In the genomic region with DNA sequence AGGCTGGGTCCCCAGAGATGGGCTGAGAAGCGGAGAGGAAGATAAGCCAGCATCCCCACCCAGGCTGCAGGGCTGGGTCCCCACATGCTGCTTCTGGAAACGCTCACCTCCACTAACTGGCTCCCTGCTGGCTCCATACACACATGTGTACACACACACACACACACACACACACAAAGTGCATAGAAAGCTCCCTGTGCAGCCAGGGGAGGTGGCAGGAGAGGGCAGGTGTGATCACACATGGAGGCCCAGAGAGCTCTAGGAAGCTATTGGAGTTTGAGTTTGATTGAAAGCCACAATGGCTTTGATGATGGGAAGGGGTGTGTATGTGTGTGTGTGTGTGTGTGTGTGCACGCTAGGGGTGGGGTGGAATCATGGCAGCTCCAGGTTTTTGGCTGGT, we compare ENCODE assay signal across 32 cellular contexts. TPM values are rescaled to one million over a fixed set of nuclear protein-coding genes. Genes with fewer than 3 reads are reported as not detected.
"Had no signal": no experiment of that assay in that cellular context is flagged by ENCODE, and none has a peak within 500 bp of the region (broad histone marks: within the 10 kb centered on the region; RNA-seq: fewer than 3 reads in every experiment).

No MANE protein-coding gene starts in this region.

- H3K9me3 Mint-ChIP-seq: activated B cell treated with CpG ODN at 0.5 μM for 24 hours; activated CD4-positive, alpha-beta memory T cell treated with anti-CD3 and anti-CD28 coated beads for 36 hours; activated CD4-positive, alpha-beta T cell treated with anti-CD3 and anti-CD28 coated beads, Interleukin-2, amount 10 ng/mL, durations not matched to agents 24 days and 14 days; activated CD8-positive, alpha-beta T cell treated with anti-CD3 and anti-CD28 coated beads for 36 hours; activated naive CD4-positive, alpha-beta T cell treated with anti-CD3 and anti-CD28 coated beads, Interleukin-2, amount 10 ng/mL, durations not matched to agents 7 days and 5 days; activated naive CD4-positive, alpha-beta T cell treated with anti-CD3 and anti-CD28 coated beads, Interleukin-2, amount 50 U/mL, for 24 hours; activated naive CD8-positive, alpha-beta T cell treated with anti-CD3 and anti-CD28 coated beads, Interleukin-2, amount 10 ng/mL, durations not matched to agents 7 days and 5 days; activated naive CD8-positive, alpha-beta T cell treated with anti-CD3 and anti-CD28 coated beads, Interleukin-2, amount 50 U/mL, for 24 hours; activated T-cell treated with anti-CD3 and anti-CD28 coated beads, Interleukin-2, amount 50 U/mL, for 24 hours; activated T-helper 2 cell treated with anti-CD3 and anti-CD28 coated beads, Interferon-gamma antibody, Interleukin-2, Interleukin-4, amounts not matched to agents 10 μg/mL and 5 μg/mL and 100 μg/mL, durations not matched to agents 14 hours and 24 hours and 36 hours; T-helper 1 cell treated with Interleukin-12 subunit alpha and Interleukin-12 subunit beta and Interleukin-4 antibody, amounts not matched to agents 30 μg/mL and 1 μg/mL, for 36 hours; T-helper 2 cell treated with Interferon-gamma antibody and Interleukin-4, amounts not matched to agents 5 μg/mL and 100 μg/mL, for 36 hours had no signal

- H3K27me3 ChIP-seq: ascending aorta, cardiac muscle cell had no signal

- DNase-seq: activated B cell treated with CpG ODN at 0.5 μM for 24 hours; activated CD4-positive, alpha-beta memory T cell treated with anti-CD3 and anti-CD28 coated beads for 36 hours; activated CD4-positive, alpha-beta T cell treated with anti-CD3 and anti-CD28 coated beads for 4 hours; activated CD4-positive, alpha-beta T cell treated with anti-CD3 and anti-CD28 coated beads, Interleukin-2, amount 10 ng/mL, durations not matched to agents 24 days and 14 days; activated CD4-positive, alpha-beta T cell treated with anti-CD3 and anti-CD28 coated beads, Interleukin-2, amount 50 U/mL, for 1 hour; activated CD4-positive, alpha-beta T cell treated with anti-CD3 and anti-CD28 coated beads, Interleukin-2, amount 50 U/mL, for 4 hours; activated CD4-positive, CD25-positive, alpha-beta regulatory T cell treated with anti-CD3 and anti-CD28 coated beads, Interleukin-2, amount 50 U/mL, for 72 hours; activated CD8-positive, alpha-beta memory T cell treated with anti-CD3 and anti-CD28 coated beads, Interleukin-2, amount 50 U/mL, for 4 hours; activated CD8-positive, alpha-beta T cell treated with anti-CD3 and anti-CD28 coated beads for 36 hours; activated effector memory CD4-positive, alpha-beta T cell treated with Interleukin-2 at 50 U/mL for 16 hours; activated gamma-delta T cell; activated naive CD4-positive, alpha-beta T cell treated with anti-CD3 and anti-CD28 coated beads, Interleukin-2, amount 10 ng/mL, durations not matched to agents 7 days and 5 days; activated naive CD4-positive, alpha-beta T cell treated with Interleukin-2 at 50 U/mL for 16 hours; activated naive CD8-positive, alpha-beta T cell treated with anti-CD3 and anti-CD28 coated beads, Interleukin-2, amount 10 ng/mL, durations not matched to agents 7 days and 5 days; activated naive CD8-positive, alpha-beta T cell treated with anti-CD3 and anti-CD28 coated beads, Interleukin-2, amount 50 U/mL, for 24 hours; activated T-cell treated with anti-CD3 and anti-CD28 coated beads, Interleukin-2, amount 50 U/mL, for 24 hours; activated T-cell treated with anti-CD3 and anti-CD28 coated beads, Interleukin-2, amount 50 U/mL, for 48 hours; amygdala; anterior cingulate cortex; central memory CD4-positive, alpha-beta T cell; T-helper 2 cell; T-helper 9 cell had no signal

- H3K36me3 ChIP-seq: ascending aorta, cardiac muscle cell had no signal

- H3K36me3 Mint-ChIP-seq: activated CD4-positive, alpha-beta memory T cell treated with anti-CD3 and anti-CD28 coated beads for 36 hours; activated naive CD4-positive, alpha-beta T cell treated with anti-CD3 and anti-CD28 coated beads, Interleukin-2, amount 10 ng/mL, durations not matched to agents 7 days and 5 days; activated naive CD4-positive, alpha-beta T cell treated with anti-CD3 and anti-CD28 coated beads, Interleukin-2, amount 50 U/mL, for 24 hours; activated naive CD8-positive, alpha-beta T cell; activated naive CD8-positive, alpha-beta T cell treated with anti-CD3 and anti-CD28 coated beads, Interleukin-2, amount 10 ng/mL, durations not matched to agents 7 days and 5 days; brain had no signal

- H3K4me3 Mint-ChIP-seq: activated B cell treated with CpG ODN at 0.5 μM for 24 hours; activated CD4-positive, alpha-beta memory T cell treated with anti-CD3 and anti-CD28 coated beads for 36 hours; activated CD4-positive, alpha-beta T cell treated with anti-CD3 and anti-CD28 coated beads, Interleukin-2, amount 10 ng/mL, durations not matched to agents 24 days and 14 days; activated CD8-positive, alpha-beta T cell treated with anti-CD3 and anti-CD28 coated beads for 36 hours; activated naive CD4-positive, alpha-beta T cell treated with anti-CD3 and anti-CD28 coated beads, Interleukin-2, amount 10 ng/mL, durations not matched to agents 7 days and 5 days; activated naive CD4-positive, alpha-beta T cell treated with anti-CD3 and anti-CD28 coated beads, Interleukin-2, amount 50 U/mL, for 24 hours; activated naive CD8-positive, alpha-beta T cell; activated naive CD8-positive, alpha-beta T cell treated with anti-CD3 and anti-CD28 coated beads, Interleukin-2, amount 10 ng/mL, durations not matched to agents 7 days and 5 days; activated naive CD8-positive, alpha-beta T cell treated with anti-CD3 and anti-CD28 coated beads, Interleukin-2, amount 50 U/mL, for 24 hours; activated T-cell treated with anti-CD3 and anti-CD28 coated beads, Interleukin-2, amount 50 U/mL, for 24 hours; brain; T-helper 1 cell treated with Interleukin-12 subunit alpha and Interleukin-12 subunit beta and Interleukin-4 antibody, amounts not matched to agents 30 μg/mL and 1 μg/mL, for 36 hours; T-helper 2 cell treated with Interferon-gamma antibody and Interleukin-4, amounts not matched to agents 5 μg/mL and 100 μg/mL, for 36 hours had no signal

- H3K27ac ChIP-seq: ascending aorta, cardiac muscle cell, VCaP had no signal

- H3K9me3 ChIP-seq: ascending aorta had no signal

- H3K4me1 ChIP-seq: ascending aorta had no signal

- H3K27ac Mint-ChIP-seq: activated B cell treated with CpG ODN at 0.5 μM for 24 hours; activated CD4-positive, alpha-beta memory T cell treated with anti-CD3 and anti-CD28 coated beads for 36 hours; activated CD4-positive, alpha-beta T cell treated with anti-CD3 and anti-CD28 coated beads, Interleukin-2, amount 10 ng/mL, durations not matched to agents 24 days and 14 days; activated CD8-positive, alpha-beta T cell treated with anti-CD3 and anti-CD28 coated beads for 36 hours; activated naive CD4-positive, alpha-beta T cell treated with anti-CD3 and anti-CD28 coated beads, Interleukin-2, amount 10 ng/mL, durations not matched to agents 7 days and 5 days; activated naive CD4-positive, alpha-beta T cell treated with anti-CD3 and anti-CD28 coated beads, Interleukin-2, amount 50 U/mL, for 24 hours; activated naive CD8-positive, alpha-beta T cell; activated naive CD8-positive, alpha-beta T cell treated with anti-CD3 and anti-CD28 coated beads, Interleukin-2, amount 10 ng/mL, durations not matched to agents 7 days and 5 days; activated naive CD8-positive, alpha-beta T cell treated with anti-CD3 and anti-CD28 coated beads, Interleukin-2, amount 50 U/mL, for 24 hours; activated T-cell treated with anti-CD3 and anti-CD28 coated beads, Interleukin-2, amount 50 U/mL, for 24 hours; activated T-helper 2 cell treated with anti-CD3 and anti-CD28 coated beads, Interferon-gamma antibody, Interleukin-2, Interleukin-4, amounts not matched to agents 10 μg/mL and 5 μg/mL and 100 μg/mL, durations not matched to agents 14 hours and 24 hours and 36 hours; brain; T-helper 1 cell treated with Interleukin-12 subunit alpha and Interleukin-12 subunit beta and Interleukin-4 antibody, amounts not matched to agents 30 μg/mL and 1 μg/mL, for 36 hours; T-helper 2 cell treated with Interferon-gamma antibody and Interleukin-4, amounts not matched to agents 5 μg/mL and 100 μg/mL, for 36 hours had no signal

- H3K4me1 Mint-ChIP-seq: activated B cell treated with CpG ODN at 0.5 μM for 24 hours; activated CD4-positive, alpha-beta T cell treated with anti-CD3 and anti-CD28 coated beads, Interleukin-2, amount 10 ng/mL, durations not matched to agents 24 days and 14 days; activated naive CD4-positive, alpha-beta T cell treated with anti-CD3 and anti-CD28 coated beads, Interleukin-2, amount 10 ng/mL, durations not matched to agents 7 days and 5 days; activated naive CD4-positive, alpha-beta T cell treated with anti-CD3 and anti-CD28 coated beads, Interleukin-2, amount 50 U/mL, for 24 hours; activated naive CD8-positive, alpha-beta T cell treated with anti-CD3 and anti-CD28 coated beads, Interleukin-2, amount 10 ng/mL, durations not matched to agents 7 days and 5 days; activated naive CD8-positive, alpha-beta T cell treated with anti-CD3 and anti-CD28 coated beads, Interleukin-2, amount 50 U/mL, for 24 hours had no signal

- H3K27me3 Mint-ChIP-seq: activated B cell treated with CpG ODN at 0.5 μM for 24 hours; activated CD8-positive, alpha-beta T cell treated with anti-CD3 and anti-CD28 coated beads for 36 hours; activated naive CD8-positive, alpha-beta T cell treated with anti-CD3 and anti-CD28 coated beads, Interleukin-2, amount 10 ng/mL, durations not matched to agents 7 days and 5 days had no signal

- ATAC-seq: activated CD8-positive, alpha-beta T cell treated with anti-CD3 and anti-CD28 coated beads for 36 hours; activated naive CD8-positive, alpha-beta T cell treated with anti-CD3 and anti-CD28 coated beads, Interleukin-2, amount 50 U/mL, for 24 hours had no signal

- H3K4me3 ChIP-seq: ascending aorta, cardiac muscle cell had no signal

RNA-seq across cellular contexts. Expression of a gene that starts 29.3 kb away (rescaled TPM):
- total RNA-seq: activated B cell treated with CpG ODN at 0.5 μM for 24 hours; activated CD4-positive, alpha-beta memory T cell treated with anti-CD3 and anti-CD28 coated beads for 36 hours; activated CD4-positive, alpha-beta T cell treated with anti-CD3 and anti-CD28 coated beads, Interleukin-2, amount 10 ng/mL, durations not matched to agents 24 days and 14 days; activated CD8-positive, alpha-beta memory T cell treated with anti-CD3 and anti-CD28 coated beads for 36 hours; activated CD8-positive, alpha-beta T cell treated with anti-CD3 and anti-CD28 coated beads for 36 hours; activated naive CD8-positive, alpha-beta T cell treated with anti-CD3 and anti-CD28 coated beads, Interleukin-2, amount 10 ng/mL, durations not matched to agents 7 days and 5 days; activated T-helper 2 cell treated with anti-CD3 and anti-CD28 coated beads, Interferon-gamma antibody, Interleukin-2, Interleukin-4, amounts not matched to agents 10 μg/mL and 5 μg/mL and 100 μg/mL, durations not matched to agents 14 hours and 24 hours and 36 hours had no signal
